In the genomic region with DNA sequence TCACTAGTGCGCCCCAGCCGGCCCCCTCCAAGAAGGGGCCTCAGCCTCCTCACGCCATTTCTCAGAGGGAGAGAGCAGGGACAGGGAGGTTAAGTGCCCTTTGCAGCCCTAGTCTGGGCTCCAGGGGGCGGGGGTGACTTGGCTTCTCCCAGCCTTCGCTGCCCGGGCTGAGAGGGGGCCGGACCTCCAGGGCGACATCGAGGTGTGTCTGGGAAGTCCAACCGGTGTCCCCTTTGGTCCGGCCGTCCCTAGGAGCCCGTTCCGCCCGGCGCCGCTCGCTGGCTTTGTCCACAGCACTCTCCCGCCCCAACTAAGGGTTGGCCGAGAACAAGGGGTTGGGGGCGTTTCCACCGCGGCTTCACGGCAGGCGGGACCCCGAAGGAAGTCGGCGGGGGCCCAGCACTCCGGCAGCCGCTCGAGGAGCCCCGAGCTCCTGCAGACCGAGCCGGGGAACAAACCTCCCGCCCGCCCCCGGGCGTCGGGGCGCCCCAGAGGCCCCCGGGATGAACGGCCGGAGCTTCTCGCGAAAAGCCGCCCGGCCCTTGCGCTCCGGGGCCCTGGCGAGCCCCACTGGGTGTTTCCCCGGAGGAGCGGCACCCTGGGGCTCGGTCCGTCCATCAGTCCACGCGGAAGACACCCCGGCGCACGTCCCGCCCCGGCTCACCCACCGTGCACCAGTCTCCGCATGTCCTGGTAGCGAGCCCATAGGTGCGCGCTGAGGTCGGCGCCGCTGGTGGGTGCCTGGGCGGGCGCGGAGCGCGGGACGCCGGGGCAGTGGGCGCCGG, we compare ENCODE assay signal across 1 cellular context.
TF ChIP-seq lines count a peak whose summit lies in the region.

No MANE protein-coding gene starts in this region.

TF ChIP-seq in HepG2, 621 proteins besides CTCF, POLR2A, EP300 and RAD21 (continued from another document and continues in another):
- TF ChIP-seq, protein P1, sequence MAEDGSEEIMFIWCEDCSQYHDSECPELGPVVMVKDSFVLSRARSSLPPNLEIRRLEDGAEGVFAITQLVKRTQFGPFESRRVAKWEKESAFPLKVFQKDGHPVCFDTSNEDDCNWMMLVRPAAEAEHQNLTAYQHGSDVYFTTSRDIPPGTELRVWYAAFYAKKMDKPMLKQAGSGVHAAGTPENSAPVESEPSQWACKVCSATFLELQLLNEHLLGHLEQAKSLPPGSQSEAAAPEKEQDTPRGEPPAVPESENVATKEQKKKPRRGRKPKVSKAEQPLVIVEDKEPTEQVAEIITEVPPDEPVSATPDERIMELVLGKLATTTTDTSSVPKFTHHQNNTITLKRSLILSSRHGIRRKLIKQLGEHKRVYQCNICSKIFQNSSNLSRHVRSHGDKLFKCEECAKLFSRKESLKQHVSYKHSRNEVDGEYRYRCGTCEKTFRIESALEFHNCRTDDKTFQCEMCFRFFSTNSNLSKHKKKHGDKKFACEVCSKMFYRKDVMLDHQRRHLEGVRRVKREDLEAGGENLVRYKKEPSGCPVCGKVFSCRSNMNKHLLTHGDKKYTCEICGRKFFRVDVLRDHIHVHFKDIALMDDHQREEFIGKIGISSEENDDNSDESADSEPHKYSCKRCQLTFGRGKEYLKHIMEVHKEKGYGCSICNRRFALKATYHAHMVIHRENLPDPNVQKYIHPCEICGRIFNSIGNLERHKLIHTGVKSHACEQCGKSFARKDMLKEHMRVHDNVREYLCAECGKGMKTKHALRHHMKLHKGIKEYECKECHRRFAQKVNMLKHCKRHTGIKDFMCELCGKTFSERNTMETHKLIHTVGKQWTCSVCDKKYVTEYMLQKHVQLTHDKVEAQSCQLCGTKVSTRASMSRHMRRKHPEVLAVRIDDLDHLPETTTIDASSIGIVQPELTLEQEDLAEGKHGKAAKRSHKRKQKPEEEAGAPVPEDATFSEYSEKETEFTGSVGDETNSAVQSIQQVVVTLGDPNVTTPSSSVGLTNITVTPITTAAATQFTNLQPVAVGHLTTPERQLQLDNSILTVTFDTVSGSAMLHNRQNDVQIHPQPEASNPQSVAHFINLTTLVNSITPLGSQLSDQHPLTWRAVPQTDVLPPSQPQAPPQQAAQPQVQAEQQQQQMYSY (CRISPR knock-in tag; IDR thresholded peaks at IDR 0.05), result 0 out of 2 replicates have a peak, but pooled peaks have one; percentile 33
- no peak for TF ChIP-seq ISL2 (CRISPR knock-in tag; IDR thresholded peaks at IDR 0.05)
- TF ChIP-seq BHLHE40 (IDR thresholded peaks at IDR 0.05; ENCODE audit: low read length), result no peak
- no peak for TF ChIP-seq ZHX1 (CRISPR knock-in tag; IDR thresholded peaks at IDR 0.05; ENCODE audit: low read depth)
- TF ChIP-seq ZNF101 (CRISPR knock-in tag; IDR thresholded peaks at IDR 0.05; ENCODE audit: borderline replicate concordance, low read depth), result no peak
- no peak for TF ChIP-seq TARDBP (CRISPR knock-in tag; IDR thresholded peaks at IDR 0.05)
- no peak for TF ChIP-seq ZNF224 (CRISPR knock-in tag; IDR thresholded peaks at IDR 0.05)
- TF ChIP-seq ZNF547 (CRISPR knock-in tag; IDR thresholded peaks at IDR 0.05), result no peak; the same call in 1 of the 2 replicates
- no peak for TF ChIP-seq GFI1 (CRISPR knock-in tag; IDR thresholded peaks at IDR 0.05; ENCODE audit: borderline replicate concordance)
- TF ChIP-seq EED (CRISPR knock-in tag; IDR thresholded peaks at IDR 0.05), result peak; percentile 76; the same call in 1 of the 2 replicates
- TF ChIP-seq KDM3A (CRISPR knock-in tag; IDR thresholded peaks at IDR 0.05; ENCODE audit: low read depth), result no peak
- no peak for TF ChIP-seq FIP1L1 (IDR thresholded peaks at IDR 0.05; ENCODE audit: borderline replicate concordance, insufficient read depth, low read depth, low read length)
- no peak for TF ChIP-seq ONECUT2 (CRISPR knock-in tag; IDR thresholded peaks at IDR 0.05)
- no peak for TF ChIP-seq ETV6 (CRISPR knock-in tag; conservative IDR thresholded peaks at IDR 0.05)
- TF ChIP-seq KAT7 (CRISPR knock-in tag; IDR thresholded peaks at IDR 0.05; ENCODE audit: borderline replicate concordance), result no peak
- peak; percentile 67; the same call in 1 of the 2 replicates for TF ChIP-seq ZNF563 (CRISPR knock-in tag; IDR thresholded peaks at IDR 0.05)
- TF ChIP-seq TAF1 (CRISPR knock-in tag; IDR thresholded peaks at IDR 0.05), result peak; percentile 32; the same call in 1 of the 2 replicates
- 0 out of 2 replicates have a peak, but pooled peaks have one; percentile 1 for TF ChIP-seq ZMAT3 (CRISPR knock-in tag; conservative IDR thresholded peaks at IDR 0.05)
- TF ChIP-seq, protein P2, sequence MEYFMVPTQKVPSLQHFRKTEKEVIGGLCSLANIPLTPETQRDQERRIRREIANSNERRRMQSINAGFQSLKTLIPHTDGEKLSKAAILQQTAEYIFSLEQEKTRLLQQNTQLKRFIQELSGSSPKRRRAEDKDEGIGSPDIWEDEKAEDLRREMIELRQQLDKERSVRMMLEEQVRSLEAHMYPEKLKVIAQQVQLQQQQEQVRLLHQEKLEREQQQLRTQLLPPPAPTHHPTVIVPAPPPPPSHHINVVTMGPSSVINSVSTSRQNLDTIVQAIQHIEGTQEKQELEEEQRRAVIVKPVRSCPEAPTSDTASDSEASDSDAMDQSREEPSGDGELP (IDR thresholded peaks at IDR 0.05; ENCODE audit: borderline replicate concordance, low read depth), result no peak
- TF ChIP-seq KAT2B (IDR thresholded peaks at IDR 0.05; ENCODE audit: borderline replicate concordance, low read depth, low read length), result no peak
- no peak for TF ChIP-seq LRRFIP1 (CRISPR knock-in tag; conservative IDR thresholded peaks at IDR 0.05)
- TF ChIP-seq RBAK (CRISPR knock-in tag; IDR thresholded peaks at IDR 0.05), result no peak
- TF ChIP-seq, protein P3, sequence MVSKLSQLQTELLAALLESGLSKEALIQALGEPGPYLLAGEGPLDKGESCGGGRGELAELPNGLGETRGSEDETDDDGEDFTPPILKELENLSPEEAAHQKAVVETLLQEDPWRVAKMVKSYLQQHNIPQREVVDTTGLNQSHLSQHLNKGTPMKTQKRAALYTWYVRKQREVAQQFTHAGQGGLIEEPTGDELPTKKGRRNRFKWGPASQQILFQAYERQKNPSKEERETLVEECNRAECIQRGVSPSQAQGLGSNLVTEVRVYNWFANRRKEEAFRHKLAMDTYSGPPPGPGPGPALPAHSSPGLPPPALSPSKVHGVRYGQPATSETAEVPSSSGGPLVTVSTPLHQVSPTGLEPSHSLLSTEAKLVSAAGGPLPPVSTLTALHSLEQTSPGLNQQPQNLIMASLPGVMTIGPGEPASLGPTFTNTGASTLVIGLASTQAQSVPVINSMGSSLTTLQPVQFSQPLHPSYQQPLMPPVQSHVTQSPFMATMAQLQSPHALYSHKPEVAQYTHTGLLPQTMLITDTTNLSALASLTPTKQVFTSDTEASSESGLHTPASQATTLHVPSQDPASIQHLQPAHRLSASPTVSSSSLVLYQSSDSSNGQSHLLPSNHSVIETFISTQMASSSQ (IDR thresholded peaks at IDR 0.05; ENCODE audit: low read depth), result no peak
- TF ChIP-seq, protein P3 (CRISPR knock-in tag; IDR thresholded peaks at IDR 0.05; ENCODE audit: borderline replicate concordance), result no peak
- TF ChIP-seq ZNF503 (CRISPR knock-in tag; IDR thresholded peaks at IDR 0.05), result no peak
- TF ChIP-seq ZFP82 (CRISPR knock-in tag; IDR thresholded peaks at IDR 0.05; ENCODE audit: borderline replicate concordance), result peak; percentile 14; the same call in 1 of the 2 replicates
- no peak for TF ChIP-seq HIVEP1 (CRISPR knock-in tag; IDR thresholded peaks at IDR 0.05)
- TF ChIP-seq BRD4 (CRISPR knock-in tag; IDR thresholded peaks at IDR 0.05), result no peak
- TF ChIP-seq AFF4 (CRISPR knock-in tag; IDR thresholded peaks at IDR 0.05), result no peak
- no peak for TF ChIP-seq HNRNPLL (IDR thresholded peaks at IDR 0.05; ENCODE audit: low read depth, low read length, poor library complexity, severe bottlenecking)
- TF ChIP-seq IKZF1 (IDR thresholded peaks at IDR 0.05), result no peak
- no peak for TF ChIP-seq HMG20A (CRISPR knock-in tag; IDR thresholded peaks at IDR 0.05; ENCODE audit: borderline replicate concordance)
- no peak for TF ChIP-seq HOXA9 (CRISPR knock-in tag; IDR thresholded peaks at IDR 0.05; ENCODE audit: borderline replicate concordance)
